In genomic region chr19:49580264-49581006, GRCh38 we compare ENCODE assay signal across 8 cellular contexts. TPM values are rescaled to one million over a fixed set of nuclear protein-coding genes. Genes with fewer than 3 reads are reported as not detected.
DNase-seq lines count a peak whose midpoint lies in the region; TF ChIP-seq lines count a peak whose summit lies in the region.

A gene with protein sequence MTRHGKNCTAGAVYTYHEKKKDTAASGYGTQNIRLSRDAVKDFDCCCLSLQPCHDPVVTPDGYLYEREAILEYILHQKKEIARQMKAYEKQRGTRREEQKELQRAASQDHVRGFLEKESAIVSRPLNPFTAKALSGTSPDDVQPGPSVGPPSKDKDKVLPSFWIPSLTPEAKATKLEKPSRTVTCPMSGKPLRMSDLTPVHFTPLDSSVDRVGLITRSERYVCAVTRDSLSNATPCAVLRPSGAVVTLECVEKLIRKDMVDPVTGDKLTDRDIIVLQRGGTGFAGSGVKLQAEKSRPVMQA (minus strand): TSS chr19:49580556. CDS start chr19:49560691, 19,865 bp downstream.

- no peaks in the 10 kb centered on the region for H3F3A ChIP-seq in MM.1S (ENCODE audit: insufficient read depth, low read length)

- no peak for TF ChIP-seq EP300 in stomach (IDR thresholded peaks at IDR 0.05)

- TF ChIP-seq POLR2A in stomach (IDR thresholded peaks at IDR 0.05): peak in 2 of 4 donors; percentile 44 to 80

- H4K20me1 ChIP-seq in MM.1S (ENCODE audit: insufficient read depth, low read length): no peaks in the 10 kb centered on the region

- H3K9ac ChIP-seq in MM.1S (ENCODE audit: low read length): peak within 1 kb of the TSS; percentile 56

- no peaks in the 10 kb centered on the region for H3K27me3 ChIP-seq in H7 (ENCODE audit: control insufficient read depth, insufficient read depth, low read length)
- no peaks in the 10 kb centered on the region for H3K27me3 ChIP-seq in MM.1S (replicated peaks; ENCODE audit: insufficient read depth, low read length)
- no peaks in the 10 kb centered on the region for H3K27me3 ChIP-seq in stomach

- no peak within 1 kb of the TSS for H3K27ac ChIP-seq in MM.1S (ENCODE audit: low read length)
- peak within 1 kb of the TSS; percentile 76 to 88 (median 82) for H3K27ac ChIP-seq in stomach

- H3K4me2 ChIP-seq in MM.1S (ENCODE audit: low read depth, low read length): peak within 1 kb of the TSS; percentile 87

- H3K4me1 Mint-ChIP-seq in neural crest cell: peaks cover 20% of the 10 kb centered on the region

- peak within 1 kb of the TSS; percentile 98 for H2AFZ ChIP-seq in MM.1S (ENCODE audit: low read length)

- peaks cover 41% of the 10 kb centered on the region for H3K79me2 ChIP-seq in MM.1S (ENCODE audit: low read length)

- no peak for TF ChIP-seq CTCF in MM.1S (IDR thresholded peaks at IDR 0.05; ENCODE audit: low read length)
- TF ChIP-seq CTCF in neural crest cell (conservative IDR thresholded peaks at IDR 0.05): no peak
- peak in 1 of 7 experiments; percentile 38 for TF ChIP-seq CTCF in stomach (IDR thresholded peaks at IDR 0.05)

- intact Hi-C loops in stomach (cut with DNase I; ENCODE audit: low total_unique reads): no loop called here

- no peaks in the 10 kb centered on the region for H3K9me2 ChIP-seq in MM.1S (replicated peaks; ENCODE audit: insufficient read depth, low read length)

- peaks cover 16% of the 10 kb centered on the region for H3K4me1 ChIP-seq in MM.1S (ENCODE audit: low read length)
- peaks cover 11 to 48% (median 29%) of the 10 kb centered on the region in 4 donors for H3K4me1 ChIP-seq in stomach

- H3K9me3 Mint-ChIP-seq in neural crest cell: no peaks in the 10 kb centered on the region

- H3K36me3 ChIP-seq in H7 (replicated peaks; ENCODE audit: control insufficient read depth, insufficient read depth, low read length): peaks cover 2% of the 10 kb centered on the region
- H3K36me3 ChIP-seq in MM.1S (replicated peaks; ENCODE audit: insufficient read depth, low read length): no peaks in the 10 kb centered on the region
- peaks cover 0 to 12% (median 12%) of the 10 kb centered on the region in 4 donors for H3K36me3 ChIP-seq in stomach

- H3K4me3 ChIP-seq in H7 (ENCODE audit: insufficient read depth, low read depth, low read length) (peak within 1 kb of the TSS; percentile 93), MM.1S (ENCODE audit: low read length) (peak within 1 kb of the TSS; percentile 77), stomach (peak within 1 kb of the TSS; percentile 66 to 81 (median 75))

- DNase-seq in EL: peak; percentile 96
- peak; percentile 90 for DNase-seq in H7
- peak; percentile 97 for DNase-seq in MM.1S
- DNase-seq in SIG-M5 treated with dmso at 0.1 percent for 504 hours (lab: John Stamatoyannopoulos, UW; ENCODE audit: unreplicated experiment): peak; percentile 99
- peak; percentile 56 for DNase-seq in activated gamma-delta T cell (lab: John Stamatoyannopoulos, UW)
- DNase-seq in fibroblast of the conjunctiva (ENCODE audit: low read depth): peak; percentile 92
- DNase-seq in neural crest cell (ENCODE audit: low read depth, low spot score): peak; percentile 93
- DNase-seq in stomach: peak; percentile 97

- peak within 1 kb of the TSS; percentile 89 for H3K27ac Mint-ChIP-seq in neural crest cell (ENCODE audit: unreplicated experiment)

- H3K4me3 Mint-ChIP-seq in neural crest cell: peak within 1 kb of the TSS; percentile 93

- H3K9me3 ChIP-seq in MM.1S (replicated peaks; ENCODE audit: insufficient read depth, low read length) (no peaks in the 10 kb centered on the region), stomach (no peaks in the 10 kb centered on the region)

- WGBS in stomach, 5 donors: 1 to 4% (median 1%) methylated on average over 31 of the region's 31 CpGs

- no peaks in the 10 kb centered on the region for H3K27me3 Mint-ChIP-seq in neural crest cell (ENCODE audit: low read depth)

- H3K36me3 Mint-ChIP-seq in neural crest cell (ENCODE audit: low read depth): no peaks in the 10 kb centered on the region

RNA-seq across cellular contexts. Expression of the gene that starts here (rescaled TPM):
- total RNA-seq in H7 (2014; rRNA removed; shearing (Covaris generic)): 102 and 142 TPM in 2 replicates
- total RNA-seq in neural crest cell (70.2 and 74.1 TPM in 2 replicates), stomach (100 to 1,000 TPM in 1 of 5 donors, 10 to 100 TPM in 4; 18.1 to 354 (median 70.5) TPM)
- 100 to 1,000 TPM in 2 of 3 donors, 10 to 100 TPM in 1; 94.6 to 154 (median 113) TPM for polyA plus RNA-seq in stomach
